In genomic region chr1:16217061-16217785, GRCh38 we compare ENCODE assay signal across 1 cellular context.
A peak's percentile ranks its signal among the peaks of the same experiment; 100 is the strongest.
TF ChIP-seq lines count a peak whose summit lies in the region.

No MANE protein-coding gene starts in this region.

TF ChIP-seq in HepG2, 621 proteins besides CTCF, POLR2A, EP300 and RAD21 (continued from another document):
- TF ChIP-seq ZNF280D (CRISPR knock-in tag; IDR thresholded peaks at IDR 0.05): no peak
- TF ChIP-seq NR2F1 (CRISPR knock-in tag; IDR thresholded peaks at IDR 0.05): no peak
- no peak for TF ChIP-seq SP2 (CRISPR knock-in tag; IDR thresholded peaks at IDR 0.05)
- no peak for TF ChIP-seq MED8 (CRISPR knock-in tag; IDR thresholded peaks at IDR 0.05; ENCODE audit: insufficient replicate concordance)
- no peak for TF ChIP-seq ZNF513 (CRISPR knock-in tag; conservative IDR thresholded peaks at IDR 0.05)
- no peak for TF ChIP-seq ETV5 (CRISPR knock-in tag; IDR thresholded peaks at IDR 0.05; ENCODE audit: borderline replicate concordance)
- no peak for TF ChIP-seq AHR (CRISPR knock-in tag; IDR thresholded peaks at IDR 0.05)
- no peak for TF ChIP-seq ZNF362 (CRISPR knock-in tag; IDR thresholded peaks at IDR 0.05; ENCODE audit: borderline replicate concordance)
- TF ChIP-seq HNF1B (CRISPR knock-in tag; IDR thresholded peaks at IDR 0.05): 0 out of 2 replicates have a peak, but pooled peaks have one; percentile 25
- no peak for TF ChIP-seq SATB2 (CRISPR knock-in tag; IDR thresholded peaks at IDR 0.05)
- TF ChIP-seq ZBTB25 (CRISPR knock-in tag; IDR thresholded peaks at IDR 0.05): no peak
- TF ChIP-seq ZIK1 (CRISPR knock-in tag; IDR thresholded peaks at IDR 0.05; ENCODE audit: borderline replicate concordance, low read depth): no peak
- 0 out of 2 replicates have a peak, but pooled peaks have one; percentile 5 for TF ChIP-seq ZNF800 (CRISPR knock-in tag; IDR thresholded peaks at IDR 0.05)
- TF ChIP-seq JUNB (CRISPR knock-in tag; IDR thresholded peaks at IDR 0.05; ENCODE audit: borderline replicate concordance): no peak
- TF ChIP-seq ZBTB8A (CRISPR knock-in tag; IDR thresholded peaks at IDR 0.05; ENCODE audit: borderline replicate concordance, low read depth): no peak
- no peak for TF ChIP-seq NR2F6 (IDR thresholded peaks at IDR 0.05)
- TF ChIP-seq NR2F6 (CRISPR knock-in tag; IDR thresholded peaks at IDR 0.05): no peak
- no peak for TF ChIP-seq FOSL1 (CRISPR knock-in tag; IDR thresholded peaks at IDR 0.05; ENCODE audit: borderline replicate concordance)
- TF ChIP-seq CENPBD1 (CRISPR knock-in tag; IDR thresholded peaks at IDR 0.05; ENCODE audit: borderline replicate concordance, low read depth): no peak
- TF ChIP-seq MXD1 (CRISPR knock-in tag; IDR thresholded peaks at IDR 0.05): 0 out of 2 replicates have a peak, but pooled peaks have one; percentile 36
- no peak for TF ChIP-seq ZNF317 (CRISPR knock-in tag; IDR thresholded peaks at IDR 0.05)
- peak; percentile 64 for TF ChIP-seq SAP130 (CRISPR knock-in tag; IDR thresholded peaks at IDR 0.05; ENCODE audit: low read depth)
- TF ChIP-seq ZNF883 (CRISPR knock-in tag; IDR thresholded peaks at IDR 0.05; ENCODE audit: not compliant biosample characterization): peak; percentile 19
- TF ChIP-seq NAIF1 (CRISPR knock-in tag; IDR thresholded peaks at IDR 0.05; ENCODE audit: borderline replicate concordance): no peak
- TF ChIP-seq ZNF138 (CRISPR knock-in tag; IDR thresholded peaks at IDR 0.05; ENCODE audit: low read depth): no peak
- TF ChIP-seq ESRRA (CRISPR knock-in tag; IDR thresholded peaks at IDR 0.05; ENCODE audit: low read depth): no peak
- no peak for TF ChIP-seq JUN (CRISPR knock-in tag; IDR thresholded peaks at IDR 0.05)
- TF ChIP-seq FOXJ3 (CRISPR knock-in tag; IDR thresholded peaks at IDR 0.05; ENCODE audit: borderline replicate concordance): no peak
- TF ChIP-seq ZNF264 (CRISPR knock-in tag; IDR thresholded peaks at IDR 0.05): no peak
- no peak for TF ChIP-seq RXRB (CRISPR knock-in tag; IDR thresholded peaks at IDR 0.05; ENCODE audit: borderline replicate concordance)
- TF ChIP-seq AKNA (CRISPR knock-in tag; IDR thresholded peaks at IDR 0.05; ENCODE audit: borderline replicate concordance): no peak
- TF ChIP-seq SRSF1 (optimal IDR thresholded peaks at IDR 0.05; ENCODE audit: low read depth, low read length): no peak
- no peak for TF ChIP-seq TARDBP (CRISPR knock-in tag; IDR thresholded peaks at IDR 0.05)
- TF ChIP-seq FOSL2 (CRISPR knock-in tag; IDR thresholded peaks at IDR 0.05): no peak
- no peak for TF ChIP-seq MEIS2 (CRISPR knock-in tag; IDR thresholded peaks at IDR 0.05)
- no peak for TF ChIP-seq ZNF329 (CRISPR knock-in tag; IDR thresholded peaks at IDR 0.05; ENCODE audit: low read depth)
- TF ChIP-seq USF2 (IDR thresholded peaks at IDR 0.05; ENCODE audit: low read depth, low read length): no peak
- no peak for TF ChIP-seq USF2 (CRISPR knock-in tag; IDR thresholded peaks at IDR 0.05; ENCODE audit: borderline replicate concordance)
TF ChIP-seq in HepG2: peak in this region for 41.
